1 cellular context compared by ENCODE assay signal in genomic region chr1:147825586-147825985, GRCh38.
TF ChIP-seq lines count a peak whose summit lies in the region.

No MANE protein-coding gene starts in this region.

TF ChIP-seq in H1, 55 proteins besides CTCF, POLR2A, EP300 and RAD21 (continued from another document):
- TF ChIP-seq BRCA1 (IDR thresholded peaks at IDR 0.05; ENCODE audit: low read depth, low read length) (no peak), HDAC6 (IDR thresholded peaks at IDR 0.05; ENCODE audit: low read depth, low read length) (no peak), SIN3A (conservative IDR thresholded peaks at IDR 0.05 in 1 of 2, IDR thresholded peaks at IDR 0.05 in 1 of 2; ENCODE audit: low read depth in 1 of 2, low read length in 2 of 2) (no peak), SIRT6 (IDR thresholded peaks at IDR 0.05; ENCODE audit: low read length) (no peak), JUN (IDR thresholded peaks at IDR 0.05; ENCODE audit: low read depth, low read length) (no peak), CTBP2 (IDR thresholded peaks at IDR 0.05; ENCODE audit: borderline replicate concordance, insufficient read depth, insufficient read length, low read length) (no peak), SRF (IDR thresholded peaks at IDR 0.05; ENCODE audit: low read depth, low read length) (no peak), TAF7 (optimal IDR thresholded peaks at IDR 0.05; ENCODE audit: borderline replicate concordance, low read depth, low read length) (no peak), USF2 (IDR thresholded peaks at IDR 0.05; ENCODE audit: low read length) (no peak), KDM5A (IDR thresholded peaks at IDR 0.05; ENCODE audit: low read length) (no peak), CBX8 (IDR thresholded peaks at IDR 0.05; ENCODE audit: borderline replicate concordance, low read depth, low read length) (no peak), CEBPB (IDR thresholded peaks at IDR 0.05; ENCODE audit: low read depth, low read length) (no peak)
